Comparison of ENCODE assay signal across 19 cellular contexts in genomic region chr3:42707620-42708355, GRCh38. TPM values are rescaled to one million over a fixed set of nuclear protein-coding genes. Genes with fewer than 3 reads are reported as not detected.
DNase-seq lines count a peak whose midpoint lies in the region; ATAC-seq, FAIRE-seq and TF ChIP-seq lines count a peak whose summit lies in the region.
"Had no signal": no experiment of that assay in that cellular context is flagged by ENCODE, and none has a peak within 500 bp of the region (broad histone marks: within the 10 kb centered on the region; RNA-seq: fewer than 3 reads in every experiment).

No MANE protein-coding gene starts in this region.

- no peak for FAIRE-seq in GM12891 (lab: Jason Lieb, UNC)
- FAIRE-seq: K562 had no signal

- no peak for TF ChIP-seq POLR2A in GM12891 (IDR thresholded peaks at IDR 0.05; ENCODE audit: low read depth, low read length)

- ATAC-seq in Right ventricle myocardium superior (ENCODE audit: poor library complexity) (no peak), HG02798 (IDR thresholded peaks at IDR 0.05; ENCODE audit: poor library complexity, unreplicated experiment) (no peak)
- ATAC-seq: GM23338, K562 had no signal

- intact Hi-C loops in cardiac septum (cut with DNase I) (no loop called here), Right ventricle myocardium superior (cut with DNase I) (no loop called here), posterior cingulate gyrus (cut with DNase I) (no loop called here)

- peak; percentile 59 for DNase-seq in cardiac septum (ENCODE audit: low spot score)
- DNase-seq in Right ventricle myocardium superior = no peak
- peak; percentile 43 for DNase-seq in islet precursor cell
- DNase-seq in posterior cingulate gyrus = peak in 6 of 10 donors; percentile 1 to 59 (median 17)
- DNase-seq in LoVo (ENCODE audit: low spot score) = no peak
- DNase-seq in GM12891 (ENCODE audit: insufficient read length, low spot score) = no peak
- DNase-seq: AML-193, NCI-H1048, NCI-H146, NCI-H2081 treated with DMSO at 0.1 percent for 48 hours, NCI-H226, NCI-H526 treated with DMSO at 0.1 percent for 48 hours, OCI-M1 had no signal

TF ChIP-seq in GM12891, 5 proteins besides CTCF, POLR2A, EP300 and RAD21:
- TF ChIP-seq PAX5 (IDR thresholded peaks at IDR 0.05; ENCODE audit: insufficient read depth, low read length, severe bottlenecking) = no peak
- TF ChIP-seq POU2F2 (IDR thresholded peaks at IDR 0.05; ENCODE audit: low read depth, low read length) = no peak
- no peak for TF ChIP-seq SPI1 (IDR thresholded peaks at IDR 0.05; ENCODE audit: low read depth, low read length)
- TF ChIP-seq TAF1 (IDR thresholded peaks at IDR 0.05; ENCODE audit: low read depth, low read length) = no peak
- no peak for TF ChIP-seq POLR2AphosphoS5 (IDR thresholded peaks at IDR 0.05; ENCODE audit: low read depth, low read length)

RNA-seq across cellular contexts. Expression of gene HHATL, which starts 5.2 kb away (rescaled TPM):
- 505 TPM for total RNA-seq in cardiac septum
- total RNA-seq in Right ventricle myocardium superior = 486 TPM
- polyA plus RNA-seq in GM12891 (2012; ENCODE audit: low read depth, missing spikeins) = not detected
- total RNA-seq: G401, GM23338, HT1080, K562, M059J had no signal
- polyA plus RNA-seq: GM23338, K562 had no signal

RNA-seq across cellular contexts. Expression of gene KLHL40, which starts 22.5 kb away (rescaled TPM):
- 0.57 TPM for total RNA-seq in cardiac septum
- 0.11 TPM for total RNA-seq in Right ventricle myocardium superior
- polyA plus RNA-seq in GM12891 (2012; ENCODE audit: low read depth, missing spikeins) = not detected
- total RNA-seq: G401, GM23338, HT1080, K562, M059J had no signal
- polyA plus RNA-seq: GM23338, K562 had no signal

RNA-seq across cellular contexts. Expression of gene ZBTB47, which starts 54.3 kb away (rescaled TPM):
- total RNA-seq in cardiac septum (202 TPM), Right ventricle myocardium superior (82.3 TPM)
- 0.22 TPM for polyA plus RNA-seq in GM12891 (2012; ENCODE audit: low read depth, missing spikeins)

Comparison
In these comparisons a context has a peak if more than half of its experiments do, and no peak if none do; other contexts are left out.
1. DNase-seq: peak in cardiac septum (single experiment), islet precursor cell (single experiment) and posterior cingulate gyrus (6 of 10); none in Right ventricle myocardium superior (single experiment), LoVo (single experiment) and GM12891 (single experiment).